1 cellular context compared by ENCODE assay signal in the genomic region with DNA sequence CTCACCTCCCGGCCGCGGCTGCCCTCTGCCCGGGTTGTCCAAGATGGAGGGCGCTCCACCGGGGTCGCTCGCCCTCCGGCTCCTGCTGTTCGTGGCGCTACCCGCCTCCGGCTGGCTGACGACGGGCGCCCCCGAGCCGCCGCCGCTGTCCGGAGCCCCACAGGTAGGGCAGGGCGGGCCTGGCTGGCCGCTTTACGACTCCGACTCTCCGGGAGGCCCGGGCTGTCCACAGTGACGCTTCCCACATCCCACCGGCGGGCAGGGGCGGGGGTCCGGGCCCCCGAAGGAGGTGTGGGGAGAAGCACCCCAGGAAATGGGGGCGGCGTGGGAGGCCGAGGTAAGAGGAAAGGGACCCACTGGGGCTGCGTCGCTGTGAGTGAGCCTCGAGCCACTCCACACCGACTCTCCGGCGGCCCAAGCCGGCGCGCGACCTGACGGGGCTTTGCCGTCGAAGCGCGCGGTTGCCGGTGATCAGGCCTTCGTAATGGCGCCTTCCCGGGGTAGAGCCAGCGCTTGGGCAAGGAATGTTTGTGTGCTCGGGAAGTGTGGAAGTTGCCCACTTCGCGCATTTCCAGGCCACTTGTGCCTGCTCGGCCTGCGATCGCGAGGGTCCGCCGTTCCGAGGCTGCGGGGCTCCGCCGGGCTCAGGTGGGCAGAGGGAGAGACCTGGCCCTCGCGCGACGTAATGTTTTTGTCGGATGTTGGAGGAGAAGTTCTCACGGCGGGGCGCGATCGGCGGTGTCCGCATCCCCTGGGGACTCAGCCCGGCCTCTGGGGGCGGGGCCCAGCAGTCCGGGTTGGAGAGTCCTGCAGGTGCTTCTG.
TF ChIP-seq lines count a peak whose summit lies in the region.

A gene with protein sequence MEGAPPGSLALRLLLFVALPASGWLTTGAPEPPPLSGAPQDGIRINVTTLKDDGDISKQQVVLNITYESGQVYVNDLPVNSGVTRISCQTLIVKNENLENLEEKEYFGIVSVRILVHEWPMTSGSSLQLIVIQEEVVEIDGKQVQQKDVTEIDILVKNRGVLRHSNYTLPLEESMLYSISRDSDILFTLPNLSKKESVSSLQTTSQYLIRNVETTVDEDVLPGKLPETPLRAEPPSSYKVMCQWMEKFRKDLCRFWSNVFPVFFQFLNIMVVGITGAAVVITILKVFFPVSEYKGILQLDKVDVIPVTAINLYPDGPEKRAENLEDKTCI (plus strand): TSS at position 4 of the 822 bp plus-strand sequence. CDS start 40 bp downstream, at position 44.

TF ChIP-seq in K562, 482 proteins besides CTCF, POLR2A, EP300 and RAD21 (continued from another document and continues in another):
- TF ChIP-seq, protein P1, sequence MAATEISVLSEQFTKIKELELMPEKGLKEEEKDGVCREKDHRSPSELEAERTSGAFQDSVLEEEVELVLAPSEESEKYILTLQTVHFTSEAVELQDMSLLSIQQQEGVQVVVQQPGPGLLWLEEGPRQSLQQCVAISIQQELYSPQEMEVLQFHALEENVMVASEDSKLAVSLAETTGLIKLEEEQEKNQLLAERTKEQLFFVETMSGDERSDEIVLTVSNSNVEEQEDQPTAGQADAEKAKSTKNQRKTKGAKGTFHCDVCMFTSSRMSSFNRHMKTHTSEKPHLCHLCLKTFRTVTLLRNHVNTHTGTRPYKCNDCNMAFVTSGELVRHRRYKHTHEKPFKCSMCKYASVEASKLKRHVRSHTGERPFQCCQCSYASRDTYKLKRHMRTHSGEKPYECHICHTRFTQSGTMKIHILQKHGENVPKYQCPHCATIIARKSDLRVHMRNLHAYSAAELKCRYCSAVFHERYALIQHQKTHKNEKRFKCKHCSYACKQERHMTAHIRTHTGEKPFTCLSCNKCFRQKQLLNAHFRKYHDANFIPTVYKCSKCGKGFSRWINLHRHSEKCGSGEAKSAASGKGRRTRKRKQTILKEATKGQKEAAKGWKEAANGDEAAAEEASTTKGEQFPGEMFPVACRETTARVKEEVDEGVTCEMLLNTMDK (IDR thresholded peaks at IDR 0.05; ENCODE audit: borderline replicate concordance, insufficient read depth, low read depth, low read length, poor library complexity, severe bottlenecking), result no peak
- TF ChIP-seq ZNF436 (CRISPR knock-in tag; IDR thresholded peaks at IDR 0.05) (no peak), HDAC2 (IDR thresholded peaks at IDR 0.05) (0 out of 2 replicates have a peak, but pooled peaks have one; percentile 24), STAG1 (CRISPR knock-in tag; IDR thresholded peaks at IDR 0.05; ENCODE audit: borderline replicate concordance) (no peak), ZNF12 (CRISPR knock-in tag; IDR thresholded peaks at IDR 0.05) (peak; percentile 91), KAT8 (IDR thresholded peaks at IDR 0.05; ENCODE audit: low read depth) (no peak), CC2D1A (IDR thresholded peaks at IDR 0.05) (no peak), TCF7L2 (IDR thresholded peaks at IDR 0.05; ENCODE audit: low read depth, low read length) (no peak), PRMT5 (CRISPR knock-in tag; IDR thresholded peaks at IDR 0.05) (no peak), MIER1 (IDR thresholded peaks at IDR 0.05; ENCODE audit: low read depth) (no peak), KLF1 (tag; IDR thresholded peaks at IDR 0.05) (0 out of 2 replicates have a peak, but pooled peaks have one; percentile 34), ZNF316 (IDR thresholded peaks at IDR 0.05) (peak; percentile 47), CREBBP (IDR thresholded peaks at IDR 0.05; ENCODE audit: low read depth, low read length) (no peak), TAL1 (IDR thresholded peaks at IDR 0.05) (no peak), SMAD4 (CRISPR knock-in tag; conservative IDR thresholded peaks at IDR 0.05) (0 out of 2 replicates have a peak, but pooled peaks have one; percentile 43), RBM39 (optimal IDR thresholded peaks at IDR 0.05; ENCODE audit: low read depth, low read length) (no peak), CAMTA2 (CRISPR knock-in tag; conservative IDR thresholded peaks at IDR 0.05) (no peak), TAF15 (IDR thresholded peaks at IDR 0.05; ENCODE audit: low read depth, low read length) (no peak), ZNF121 (CRISPR knock-in tag; conservative IDR thresholded peaks at IDR 0.05) (0 out of 2 replicates have a peak, but pooled peaks have one; percentile 43)
- TF ChIP-seq, protein P2, sequence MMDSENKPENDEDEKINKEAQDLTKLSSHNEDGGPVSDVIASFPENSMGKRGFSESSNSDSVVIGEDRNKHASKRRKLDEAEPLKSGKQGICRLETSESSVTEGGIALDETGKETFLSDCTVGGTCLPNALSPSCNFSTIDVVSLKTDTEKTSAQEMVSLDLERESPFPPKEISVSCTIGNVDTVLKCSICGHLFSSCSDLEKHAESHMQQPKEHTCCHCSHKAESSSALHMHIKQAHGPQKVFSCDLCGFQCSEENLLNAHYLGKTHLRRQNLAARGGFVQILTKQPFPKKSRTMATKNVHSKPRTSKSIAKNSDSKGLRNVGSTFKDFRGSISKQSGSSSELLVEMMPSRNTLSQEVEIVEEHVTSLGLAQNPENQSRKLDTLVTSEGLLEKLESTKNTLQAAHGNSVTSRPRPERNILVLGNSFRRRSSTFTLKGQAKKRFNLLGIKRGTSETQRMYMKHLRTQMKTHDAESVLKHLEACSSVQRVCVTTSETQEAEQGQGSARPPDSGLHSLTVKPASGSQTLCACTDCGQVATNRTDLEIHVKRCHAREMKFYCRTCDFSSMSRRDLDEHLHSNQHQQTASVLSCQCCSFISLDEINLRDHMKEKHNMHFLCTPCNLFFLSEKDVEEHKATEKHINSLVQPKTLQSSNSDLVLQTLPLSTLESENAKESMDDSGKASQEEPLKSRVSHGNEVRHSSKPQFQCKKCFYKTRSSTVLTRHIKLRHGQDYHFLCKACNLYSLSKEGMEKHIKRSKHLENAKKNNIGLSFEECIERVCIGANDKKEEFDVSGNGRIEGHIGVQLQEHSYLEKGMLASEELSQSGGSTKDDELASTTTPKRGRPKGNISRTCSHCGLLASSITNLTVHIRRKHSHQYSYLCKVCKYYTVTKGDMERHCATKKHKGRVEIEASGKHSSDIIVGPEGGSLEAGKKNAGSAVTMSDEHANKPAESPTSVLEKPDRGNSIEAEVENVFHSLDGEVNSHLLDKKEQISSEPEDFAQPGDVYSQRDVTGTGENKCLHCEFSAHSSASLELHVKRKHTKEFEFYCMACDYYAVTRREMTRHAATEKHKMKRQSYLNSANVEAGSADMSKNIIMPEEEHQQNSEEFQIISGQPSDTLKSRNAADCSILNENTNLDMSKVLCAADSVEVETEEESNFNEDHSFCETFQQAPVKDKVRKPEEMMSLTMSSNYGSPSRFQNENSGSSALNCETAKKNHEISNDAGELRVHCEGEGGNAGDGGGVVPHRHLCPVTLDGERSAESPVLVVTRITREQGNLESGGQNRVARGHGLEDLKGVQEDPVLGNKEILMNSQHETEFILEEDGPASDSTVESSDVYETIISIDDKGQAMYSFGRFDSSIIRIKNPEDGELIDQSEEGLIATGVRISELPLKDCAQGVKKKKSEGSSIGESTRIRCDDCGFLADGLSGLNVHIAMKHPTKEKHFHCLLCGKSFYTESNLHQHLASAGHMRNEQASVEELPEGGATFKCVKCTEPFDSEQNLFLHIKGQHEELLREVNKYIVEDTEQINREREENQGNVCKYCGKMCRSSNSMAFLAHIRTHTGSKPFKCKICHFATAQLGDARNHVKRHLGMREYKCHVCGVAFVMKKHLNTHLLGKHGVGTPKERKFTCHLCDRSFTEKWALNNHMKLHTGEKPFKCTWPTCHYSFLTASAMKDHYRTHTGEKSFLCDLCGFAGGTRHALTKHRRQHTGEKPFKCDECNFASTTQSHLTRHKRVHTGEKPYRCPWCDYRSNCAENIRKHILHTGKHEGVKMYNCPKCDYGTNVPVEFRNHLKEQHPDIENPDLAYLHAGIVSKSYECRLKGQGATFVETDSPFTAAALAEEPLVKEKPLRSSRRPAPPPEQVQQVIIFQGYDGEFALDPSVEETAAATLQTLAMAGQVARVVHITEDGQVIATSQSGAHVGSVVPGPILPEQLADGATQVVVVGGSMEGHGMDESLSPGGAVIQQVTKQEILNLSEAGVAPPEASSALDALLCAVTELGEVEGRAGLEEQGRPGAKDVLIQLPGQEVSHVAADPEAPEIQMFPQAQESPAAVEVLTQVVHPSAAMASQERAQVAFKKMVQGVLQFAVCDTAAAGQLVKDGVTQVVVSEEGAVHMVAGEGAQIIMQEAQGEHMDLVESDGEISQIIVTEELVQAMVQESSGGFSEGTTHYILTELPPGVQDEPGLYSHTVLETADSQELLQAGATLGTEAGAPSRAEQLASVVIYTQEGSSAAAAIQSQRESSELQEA (IDR thresholded peaks at IDR 0.05; ENCODE audit: low read depth), result no peak
- TF ChIP-seq, protein P3, sequence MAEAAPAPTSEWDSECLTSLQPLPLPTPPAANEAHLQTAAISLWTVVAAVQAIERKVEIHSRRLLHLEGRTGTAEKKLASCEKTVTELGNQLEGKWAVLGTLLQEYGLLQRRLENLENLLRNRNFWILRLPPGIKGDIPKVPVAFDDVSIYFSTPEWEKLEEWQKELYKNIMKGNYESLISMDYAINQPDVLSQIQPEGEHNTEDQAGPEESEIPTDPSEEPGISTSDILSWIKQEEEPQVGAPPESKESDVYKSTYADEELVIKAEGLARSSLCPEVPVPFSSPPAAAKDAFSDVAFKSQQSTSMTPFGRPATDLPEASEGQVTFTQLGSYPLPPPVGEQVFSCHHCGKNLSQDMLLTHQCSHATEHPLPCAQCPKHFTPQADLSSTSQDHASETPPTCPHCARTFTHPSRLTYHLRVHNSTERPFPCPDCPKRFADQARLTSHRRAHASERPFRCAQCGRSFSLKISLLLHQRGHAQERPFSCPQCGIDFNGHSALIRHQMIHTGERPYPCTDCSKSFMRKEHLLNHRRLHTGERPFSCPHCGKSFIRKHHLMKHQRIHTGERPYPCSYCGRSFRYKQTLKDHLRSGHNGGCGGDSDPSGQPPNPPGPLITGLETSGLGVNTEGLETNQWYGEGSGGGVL (CRISPR knock-in tag; IDR thresholded peaks at IDR 0.05), result no peak
- TF ChIP-seq, protein P4, sequence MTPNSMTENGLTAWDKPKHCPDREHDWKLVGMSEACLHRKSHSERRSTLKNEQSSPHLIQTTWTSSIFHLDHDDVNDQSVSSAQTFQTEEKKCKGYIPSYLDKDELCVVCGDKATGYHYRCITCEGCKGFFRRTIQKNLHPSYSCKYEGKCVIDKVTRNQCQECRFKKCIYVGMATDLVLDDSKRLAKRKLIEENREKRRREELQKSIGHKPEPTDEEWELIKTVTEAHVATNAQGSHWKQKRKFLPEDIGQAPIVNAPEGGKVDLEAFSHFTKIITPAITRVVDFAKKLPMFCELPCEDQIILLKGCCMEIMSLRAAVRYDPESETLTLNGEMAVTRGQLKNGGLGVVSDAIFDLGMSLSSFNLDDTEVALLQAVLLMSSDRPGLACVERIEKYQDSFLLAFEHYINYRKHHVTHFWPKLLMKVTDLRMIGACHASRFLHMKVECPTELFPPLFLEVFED (CRISPR knock-in tag; conservative IDR thresholded peaks at IDR 0.05), result no peak
- TF ChIP-seq, protein P5, sequence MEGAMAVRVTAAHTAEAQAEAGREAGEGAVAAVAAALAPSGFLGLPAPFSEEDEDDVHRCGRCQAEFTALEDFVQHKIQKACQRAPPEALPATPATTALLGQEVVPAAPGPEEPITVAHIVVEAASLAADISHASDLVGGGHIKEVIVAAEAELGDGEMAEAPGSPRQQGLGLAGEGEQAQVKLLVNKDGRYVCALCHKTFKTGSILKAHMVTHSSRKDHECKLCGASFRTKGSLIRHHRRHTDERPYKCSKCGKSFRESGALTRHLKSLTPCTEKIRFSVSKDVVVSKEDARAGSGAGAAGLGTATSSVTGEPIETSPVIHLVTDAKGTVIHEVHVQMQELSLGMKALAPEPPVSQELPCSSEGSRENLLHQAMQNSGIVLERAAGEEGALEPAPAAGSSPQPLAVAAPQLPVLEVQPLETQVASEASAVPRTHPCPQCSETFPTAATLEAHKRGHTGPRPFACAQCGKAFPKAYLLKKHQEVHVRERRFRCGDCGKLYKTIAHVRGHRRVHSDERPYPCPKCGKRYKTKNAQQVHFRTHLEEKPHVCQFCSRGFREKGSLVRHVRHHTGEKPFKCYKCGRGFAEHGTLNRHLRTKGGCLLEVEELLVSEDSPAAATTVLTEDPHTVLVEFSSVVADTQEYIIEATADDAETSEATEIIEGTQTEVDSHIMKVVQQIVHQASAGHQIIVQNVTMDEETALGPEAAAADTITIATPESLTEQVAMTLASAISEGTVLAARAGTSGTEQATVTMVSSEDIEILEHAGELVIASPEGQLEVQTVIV (CRISPR knock-in tag; IDR thresholded peaks at IDR 0.05; ENCODE audit: borderline replicate concordance), result peak; percentile 64; the same call in 1 of the 2 replicates
- TF ChIP-seq, protein P6, sequence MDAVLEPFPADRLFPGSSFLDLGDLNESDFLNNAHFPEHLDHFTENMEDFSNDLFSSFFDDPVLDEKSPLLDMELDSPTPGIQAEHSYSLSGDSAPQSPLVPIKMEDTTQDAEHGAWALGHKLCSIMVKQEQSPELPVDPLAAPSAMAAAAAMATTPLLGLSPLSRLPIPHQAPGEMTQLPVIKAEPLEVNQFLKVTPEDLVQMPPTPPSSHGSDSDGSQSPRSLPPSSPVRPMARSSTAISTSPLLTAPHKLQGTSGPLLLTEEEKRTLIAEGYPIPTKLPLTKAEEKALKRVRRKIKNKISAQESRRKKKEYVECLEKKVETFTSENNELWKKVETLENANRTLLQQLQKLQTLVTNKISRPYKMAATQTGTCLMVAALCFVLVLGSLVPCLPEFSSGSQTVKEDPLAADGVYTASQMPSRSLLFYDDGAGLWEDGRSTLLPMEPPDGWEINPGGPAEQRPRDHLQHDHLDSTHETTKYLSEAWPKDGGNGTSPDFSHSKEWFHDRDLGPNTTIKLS (IDR thresholded peaks at IDR 0.05; ENCODE audit: borderline replicate concordance, low read depth), result no peak
- TF ChIP-seq, protein P7, sequence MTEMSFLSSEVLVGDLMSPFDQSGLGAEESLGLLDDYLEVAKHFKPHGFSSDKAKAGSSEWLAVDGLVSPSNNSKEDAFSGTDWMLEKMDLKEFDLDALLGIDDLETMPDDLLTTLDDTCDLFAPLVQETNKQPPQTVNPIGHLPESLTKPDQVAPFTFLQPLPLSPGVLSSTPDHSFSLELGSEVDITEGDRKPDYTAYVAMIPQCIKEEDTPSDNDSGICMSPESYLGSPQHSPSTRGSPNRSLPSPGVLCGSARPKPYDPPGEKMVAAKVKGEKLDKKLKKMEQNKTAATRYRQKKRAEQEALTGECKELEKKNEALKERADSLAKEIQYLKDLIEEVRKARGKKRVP (CRISPR knock-in tag; IDR thresholded peaks at IDR 0.05), result peak; percentile 47; the same call in 1 of the 2 replicates
- TF ChIP-seq, protein P8, sequence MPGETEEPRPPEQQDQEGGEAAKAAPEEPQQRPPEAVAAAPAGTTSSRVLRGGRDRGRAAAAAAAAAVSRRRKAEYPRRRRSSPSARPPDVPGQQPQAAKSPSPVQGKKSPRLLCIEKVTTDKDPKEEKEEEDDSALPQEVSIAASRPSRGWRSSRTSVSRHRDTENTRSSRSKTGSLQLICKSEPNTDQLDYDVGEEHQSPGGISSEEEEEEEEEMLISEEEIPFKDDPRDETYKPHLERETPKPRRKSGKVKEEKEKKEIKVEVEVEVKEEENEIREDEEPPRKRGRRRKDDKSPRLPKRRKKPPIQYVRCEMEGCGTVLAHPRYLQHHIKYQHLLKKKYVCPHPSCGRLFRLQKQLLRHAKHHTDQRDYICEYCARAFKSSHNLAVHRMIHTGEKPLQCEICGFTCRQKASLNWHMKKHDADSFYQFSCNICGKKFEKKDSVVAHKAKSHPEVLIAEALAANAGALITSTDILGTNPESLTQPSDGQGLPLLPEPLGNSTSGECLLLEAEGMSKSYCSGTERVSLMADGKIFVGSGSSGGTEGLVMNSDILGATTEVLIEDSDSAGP (CRISPR knock-in tag; IDR thresholded peaks at IDR 0.05), result no peak
